1 cellular context compared by ENCODE assay signal in the genomic region with DNA sequence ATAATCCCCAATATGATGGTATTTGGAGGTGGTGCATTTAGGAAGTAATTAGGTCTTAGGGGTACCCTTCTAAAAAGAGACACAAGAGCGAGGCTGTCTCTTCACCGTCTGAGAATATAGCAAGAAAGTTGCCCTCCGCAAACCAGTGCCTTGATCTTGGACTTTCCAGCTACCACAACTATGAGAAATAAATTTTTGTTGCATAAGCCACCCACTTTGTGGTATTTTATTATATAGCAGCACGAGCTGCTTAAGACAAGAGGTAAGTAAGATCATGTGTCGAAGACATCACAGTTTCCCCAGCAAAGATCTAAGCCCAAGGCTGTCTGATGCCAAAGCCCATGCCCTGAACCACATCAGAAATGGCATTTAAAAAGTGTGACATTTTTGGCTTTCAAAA.
TF ChIP-seq lines count a peak whose summit lies in the region.

No MANE protein-coding gene starts in this region.

TF ChIP-seq in IMR-90, 13 proteins besides CTCF, POLR2A, EP300 and RAD21 (continued from another document):
- TF ChIP-seq MAZ (IDR thresholded peaks at IDR 0.05; ENCODE audit: borderline replicate concordance, low read depth, low read length) (no peak), CEBPB (IDR thresholded peaks at IDR 0.05; ENCODE audit: low read depth, low read length) (peak; percentile 82), SMC3 (IDR thresholded peaks at IDR 0.05; ENCODE audit: low read depth, low read length) (no peak), MAFK (IDR thresholded peaks at IDR 0.05; ENCODE audit: low read depth, low read length) (no peak), MXI1 (IDR thresholded peaks at IDR 0.05; ENCODE audit: borderline replicate concordance, low read depth, low read length) (no peak), NFE2L2 (IDR thresholded peaks at IDR 0.05; ENCODE audit: low read depth, low read length) (no peak), BHLHE40 (IDR thresholded peaks at IDR 0.05; ENCODE audit: low read depth, low read length) (peak; percentile 98), RCOR1 (IDR thresholded peaks at IDR 0.05; ENCODE audit: insufficient replicate concordance, low read length) (no peak)
- TF ChIP-seq, protein P1, sequence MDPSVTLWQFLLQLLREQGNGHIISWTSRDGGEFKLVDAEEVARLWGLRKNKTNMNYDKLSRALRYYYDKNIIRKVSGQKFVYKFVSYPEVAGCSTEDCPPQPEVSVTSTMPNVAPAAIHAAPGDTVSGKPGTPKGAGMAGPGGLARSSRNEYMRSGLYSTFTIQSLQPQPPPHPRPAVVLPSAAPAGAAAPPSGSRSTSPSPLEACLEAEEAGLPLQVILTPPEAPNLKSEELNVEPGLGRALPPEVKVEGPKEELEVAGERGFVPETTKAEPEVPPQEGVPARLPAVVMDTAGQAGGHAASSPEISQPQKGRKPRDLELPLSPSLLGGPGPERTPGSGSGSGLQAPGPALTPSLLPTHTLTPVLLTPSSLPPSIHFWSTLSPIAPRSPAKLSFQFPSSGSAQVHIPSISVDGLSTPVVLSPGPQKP (IDR thresholded peaks at IDR 0.05; ENCODE audit: borderline replicate concordance, low read depth, low read length): no peak
- TF ChIP-seq, protein P2, sequence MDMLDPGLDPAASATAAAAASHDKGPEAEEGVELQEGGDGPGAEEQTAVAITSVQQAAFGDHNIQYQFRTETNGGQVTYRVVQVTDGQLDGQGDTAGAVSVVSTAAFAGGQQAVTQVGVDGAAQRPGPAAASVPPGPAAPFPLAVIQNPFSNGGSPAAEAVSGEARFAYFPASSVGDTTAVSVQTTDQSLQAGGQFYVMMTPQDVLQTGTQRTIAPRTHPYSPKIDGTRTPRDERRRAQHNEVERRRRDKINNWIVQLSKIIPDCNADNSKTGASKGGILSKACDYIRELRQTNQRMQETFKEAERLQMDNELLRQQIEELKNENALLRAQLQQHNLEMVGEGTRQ (IDR thresholded peaks at IDR 0.05; ENCODE audit: low read depth, low read length): no peak
